Comparison of ENCODE assay signal across 10 cellular contexts in genomic region chr7:100272538-100272902, GRCh38. TPM values are rescaled to one million over a fixed set of nuclear protein-coding genes. Genes with fewer than 3 reads are reported as not detected.
DNase-seq lines count a peak whose midpoint lies in the region; ATAC-seq and TF ChIP-seq lines count a peak whose summit lies in the region.
"Not testable (repeated sequence)": the region's sequence is repeated elsewhere in the genome, so short reads cannot be mapped to it uniquely, and the experiment has no call there.
"Had no signal": no experiment of that assay in that cellular context is flagged by ENCODE, and none has a peak within 500 bp of the region (broad histone marks: within the 10 kb centered on the region; RNA-seq: fewer than 3 reads in every experiment).

No MANE protein-coding gene starts in this region.

- not testable (repeated sequence) for H3K36me3 Mint-ChIP-seq in CD4-positive, CD25-positive, alpha-beta regulatory T cell; T-helper 17 cell (ENCODE audit: low read depth)

- TF ChIP-seq EP300 in ovary (IDR thresholded peaks at IDR 0.05), result not testable (repeated sequence)

- not testable (repeated sequence) for H3K27me3 ChIP-seq in CD4-positive, CD25-positive, alpha-beta regulatory T cell (ENCODE audit: control insufficient read depth, insufficient read depth, low read length); HUES6 (ENCODE audit: control insufficient read depth, insufficient read depth, low read length); adrenal gland; left lung; ovary; thymus (ENCODE audit: control insufficient read depth, insufficient read depth)

- not testable (repeated sequence) for DNase-seq in CD4-positive, CD25-positive, alpha-beta regulatory T cell; T-helper 17 cell; epithelial cell of esophagus (ENCODE audit: low read depth); left lung
- DNase-seq in adrenal gland, result peak in 2 of 7 donors; percentile 28 to 59
- DNase-seq in ovary, result peak in 1 of 5 donors; percentile 45

- not testable (repeated sequence) for H3K36me3 ChIP-seq in CD4-positive, CD25-positive, alpha-beta regulatory T cell (ENCODE audit: control insufficient read depth, insufficient read depth, low read length); HUES6 (ENCODE audit: control insufficient read depth, insufficient read depth, low read length); adrenal gland (replicated peaks in 1 of 2); left lung; ovary; thymus (ENCODE audit: control insufficient read depth, insufficient read depth)

- TF ChIP-seq CTCF in adrenal gland (IDR thresholded peaks at IDR 0.05), result peak in 1 of 6 experiments; percentile 9
- TF ChIP-seq CTCF in epithelial cell of esophagus (IDR thresholded peaks at IDR 0.05; ENCODE audit: insufficient read depth, low read depth, low read length, missing control alignments); left lung (IDR thresholded peaks at IDR 0.05); ovary (IDR thresholded peaks at IDR 0.05): not testable (repeated sequence)

- not testable (repeated sequence) for H3K4me3 ChIP-seq in CD4-positive, CD25-positive, alpha-beta regulatory T cell (ENCODE audit: low read depth, low read length)
- H3K4me3 ChIP-seq in HUES6 (ENCODE audit: low read depth, low read length) (peak overlapping the region; percentile 83), adrenal gland (peak overlapping the region in 2 of 4 donors; percentile 38 to 95), epithelial cell of esophagus (ENCODE audit: low read length) (peak overlapping the region; percentile 32), left lung (peak overlapping the region; percentile 50 to 62), ovary (peak overlapping the region; percentile 85), thymus (ENCODE audit: low read length) (peak overlapping the region; percentile 77)

- not testable (repeated sequence) for H3K27me3 Mint-ChIP-seq in CD4-positive, CD25-positive, alpha-beta regulatory T cell; T-helper 17 cell

- H3K4me1 Mint-ChIP-seq in CD4-positive, CD25-positive, alpha-beta regulatory T cell, result peaks cover 0 to 25% (median 16%) of the 10 kb centered on the region in 4 donors
- peaks cover 13% of the 10 kb centered on the region for H3K4me1 Mint-ChIP-seq in T-helper 17 cell

- H3K9me3 Mint-ChIP-seq in CD4-positive, CD25-positive, alpha-beta regulatory T cell, result not testable (repeated sequence)

- H3K4me3 Mint-ChIP-seq in CD4-positive, CD25-positive, alpha-beta regulatory T cell, result peak overlapping the region; percentile 83 to 90 (median 88)
- H3K4me3 Mint-ChIP-seq in T-helper 17 cell, result peak overlapping the region; percentile 84

- 31 to 51% (median 37%) methylated on average over 8 to 11 of the region's 11 CpGs for WGBS in adrenal gland, 4 donors
- 24 to 38% (median 31%) methylated on average over 11 of the region's 11 CpGs for WGBS in ovary, 3 donors
- WGBS in thymus, result 61% methylated on average over 11 of the region's 11 CpGs

- ATAC-seq in CD4-positive, CD25-positive, alpha-beta regulatory T cell (ENCODE audit: low read depth in 2 of 2); T-helper 17 cell; left lung: not testable (repeated sequence)

- H3K9ac ChIP-seq in HUES6 (ENCODE audit: low read length), result peak overlapping the region; percentile 70

- intact Hi-C loops in adrenal gland (cut with DNase I); left lung (cut with DNase I); ovary (cut with DNase I): not testable (repeated sequence)

- H3K4me1 ChIP-seq in CD4-positive, CD25-positive, alpha-beta regulatory T cell (ENCODE audit: control insufficient read depth, insufficient read depth, low read length, poor library complexity, severe bottlenecking); ovary (ENCODE audit: insufficient read depth); thymus (ENCODE audit: control insufficient read depth, insufficient read depth, low read length): not testable (repeated sequence)
- H3K4me1 ChIP-seq in HUES6 (ENCODE audit: control insufficient read depth, insufficient read depth, low read length), result peaks cover 16% of the 10 kb centered on the region
- H3K4me1 ChIP-seq in adrenal gland (replicated peaks in 1 of 2), result peaks cover 10 to 11% of the 10 kb centered on the region in 2 donors
- H3K4me1 ChIP-seq in left lung, result peaks cover 3 to 16% of the 10 kb centered on the region in 2 donors

- H3K27ac Mint-ChIP-seq in CD4-positive, CD25-positive, alpha-beta regulatory T cell, result peak overlapping the region in 2 of 3 donors; percentile 38 to 83
- H3K27ac Mint-ChIP-seq in T-helper 17 cell, result peak overlapping the region; percentile 71

- not testable (repeated sequence) for TF ChIP-seq POLR2A in adrenal gland (IDR thresholded peaks at IDR 0.05); ovary (IDR thresholded peaks at IDR 0.05)

- H3K27ac ChIP-seq in CD4-positive, CD25-positive, alpha-beta regulatory T cell (ENCODE audit: insufficient read depth, low read length, poor library complexity, severe bottlenecking), result peak overlapping the region; percentile 41
- peak overlapping the region; percentile 46; the same call in 1 of the 2 replicates for H3K27ac ChIP-seq in HUES6 (ENCODE audit: low read depth, low read length)
- H3K27ac ChIP-seq in adrenal gland, result peak overlapping the region in 3 of 5 donors; percentile 37 to 86 (median 70)
- H3K27ac ChIP-seq in left lung, result peak overlapping the region in 1 of 2 donors; percentile 79
- peak overlapping the region in 1 of 2 donors; percentile 61 for H3K27ac ChIP-seq in ovary
- peak overlapping the region; percentile 8 for H3K27ac ChIP-seq in thymus (ENCODE audit: low read depth)

- H3K9me3 ChIP-seq in CD4-positive, CD25-positive, alpha-beta regulatory T cell (ENCODE audit: control insufficient read depth in 2 of 2, low read length in 2 of 2); HUES6 (ENCODE audit: control insufficient read depth, insufficient read depth, low read depth, low read length); T-helper 17 cell (ENCODE audit: control insufficient read depth, low read length, poor library complexity, severe bottlenecking); adrenal gland (replicated peaks in 1 of 3); left lung; ovary; thymus (ENCODE audit: control insufficient read depth): not testable (repeated sequence)

RNA-seq across cellular contexts. Expression of gene SPDYE3, which starts 35.0 kb away (rescaled TPM):
- total RNA-seq in CD4-positive, CD25-positive, alpha-beta regulatory T cell, result not detected
- 1 to 10 TPM; 4.5 to 7.2 (median 6.1) TPM for polyA plus RNA-seq in CD4-positive, CD25-positive, alpha-beta regulatory T cell
- not detected for total RNA-seq in T-helper 17 cell
- total RNA-seq in adrenal gland, result not detected
- polyA plus RNA-seq in adrenal gland, result under 1 TPM in 1 of 3 donors, not detected in 2; 0.16 TPM
- total RNA-seq in left lung, result not detected
- not detected for total RNA-seq in ovary
- polyA plus RNA-seq in ovary, result under 1 TPM in 1 of 2 donors, not detected in 1; 0.12 TPM
- polyA plus RNA-seq in thymus, result 0.27 TPM
- total RNA-seq: H4, left cardiac atrium had no signal

RNA-seq across cellular contexts. Expression of gene PVRIG, which starts 52.8 kb away (rescaled TPM):
- 46.3 TPM for total RNA-seq in CD4-positive, CD25-positive, alpha-beta regulatory T cell
- polyA plus RNA-seq in CD4-positive, CD25-positive, alpha-beta regulatory T cell, result 100 to 1,000 TPM in 2 of 4 donors, 10 to 100 TPM in 2; 89.0 to 126 (median 97.6) TPM
- total RNA-seq in T-helper 17 cell, result 10 to 100 TPM; 30.1 to 30.5 TPM
- total RNA-seq in adrenal gland, result 1 to 10 TPM in 3 of 8 donors, under 1 TPM in 5; 0.21 to 1.8 (median 0.56) TPM
- under 1 TPM in 2 of 3 donors, not detected in 1; 0.34 to 0.56 TPM for polyA plus RNA-seq in adrenal gland
- under 1 TPM; 0.41 to 0.42 TPM for total RNA-seq in left lung
- total RNA-seq in ovary, result 1 to 10 TPM in 1 of 7 donors, under 1 TPM in 4, not detected in 2; 0.25 to 1.7 (median 0.48) TPM
- under 1 TPM; 0.12 to 0.21 TPM for polyA plus RNA-seq in ovary
- 30.7 TPM for polyA plus RNA-seq in thymus
- total RNA-seq: H4 had no signal

Comparison
In these comparisons a context has a peak if more than half of its experiments do, and no peak if none do; other contexts are left out.
1. RNA of gene PVRIG, which starts 52.8 kb away (total RNA-seq): 46.3 TPM in CD4-positive, CD25-positive, alpha-beta regulatory T cell (single experiment) and 30.1 to 30.5 TPM in T-helper 17 cell; 0.21 to 1.8 TPM in adrenal gland, 0.41 to 0.42 TPM in left lung and 0.25 to 1.7 TPM in ovary; every median in the first group is over 10 times any median in the second.